In genomic region chr19:56643460-56643763, GRCh38 we compare ENCODE assay signal across 25 cellular contexts. TPM values are rescaled to one million over a fixed set of nuclear protein-coding genes. Genes with fewer than 3 reads are reported as not detected.
"Had no signal": no experiment of that assay in that cellular context is flagged by ENCODE, and none has a peak within 500 bp of the region (broad histone marks: within the 10 kb centered on the region; RNA-seq: fewer than 3 reads in every experiment).

No MANE protein-coding gene starts in this region.

- H3K4me1 ChIP-seq: esophagus squamous epithelium, gastrocnemius medialis, heart right ventricle, left lung had no signal

- H3K36me3 ChIP-seq: esophagus squamous epithelium, gastrocnemius medialis, heart right ventricle, left lung had no signal

- DNase-seq: dermis blood vessel endothelial cell; effector CD8-positive, alpha-beta T cell; effector memory CD8-positive, alpha-beta T cell; endodermal cell; erythroblast; esophagus squamous epithelium; foreskin fibroblast; foreskin melanocyte; gastrocnemius medialis; glutamatergic neuron; heart right ventricle; hippocampal formation; left cardiac atrium; left lung; left ventricle myocardium superior; mammary epithelial cell; mesendoderm; midbrain; naive thymus-derived CD4-positive, alpha-beta T cell had no signal

- H3K27ac ChIP-seq: coronary artery, epithelial cell of prostate, esophagus squamous epithelium, gastrocnemius medialis, heart right ventricle, left lung had no signal

- ATAC-seq: effector memory CD8-positive, alpha-beta T cell; esophagus mucosa; gastrocnemius medialis; left cardiac atrium; left lung; left ventricle myocardium superior; naive thymus-derived CD4-positive, alpha-beta T cell had no signal

- H3K9me3 ChIP-seq: gastrocnemius medialis had no signal

- H3K4me3 ChIP-seq: coronary artery, esophagus squamous epithelium, gastrocnemius medialis, heart right ventricle, left lung, lung had no signal

RNA-seq across cellular contexts. Expression of gene SMIM17, which starts 0.5 kb away (rescaled TPM):
- total RNA-seq: esophagus mucosa, left lung, left ventricle myocardium superior, lower leg skin, mononuclear cell had no signal
